10 cellular contexts compared by ENCODE assay signal in the genomic region with DNA sequence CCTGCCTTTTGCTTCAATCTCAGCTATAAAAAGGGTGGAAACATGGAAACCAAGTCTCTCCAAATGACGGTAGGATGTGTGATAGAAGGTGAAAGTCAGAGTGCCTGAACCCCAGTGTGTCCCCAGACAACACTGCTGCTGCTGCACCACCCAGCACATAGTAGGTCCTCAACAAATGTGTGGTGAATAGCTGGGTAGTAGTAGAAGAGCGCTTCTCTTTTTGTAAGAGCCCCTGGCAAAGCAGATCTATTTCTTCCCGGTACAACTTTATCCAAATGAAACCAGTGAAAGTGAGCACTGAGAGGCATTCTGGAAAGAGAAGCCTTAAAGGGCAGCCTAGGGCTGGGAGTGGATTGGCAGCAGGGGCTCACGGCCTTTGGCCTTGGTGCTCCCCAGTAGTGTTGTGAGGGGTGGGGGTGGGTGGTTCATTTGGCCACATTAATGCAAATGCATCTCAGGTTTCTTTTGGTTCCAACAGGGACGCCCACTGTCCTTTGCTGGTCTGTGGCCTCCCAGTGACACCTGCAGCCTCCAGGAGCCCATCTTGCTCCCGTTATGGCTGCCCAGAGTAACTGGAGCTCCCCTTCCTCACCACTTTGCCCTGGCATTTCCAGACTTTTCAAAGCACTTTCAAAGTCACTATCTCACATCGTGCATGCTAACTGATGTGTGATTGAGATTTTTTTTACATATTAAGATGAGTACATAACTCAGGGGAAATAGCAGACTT.
A peak's percentile ranks its signal among the peaks of the same experiment; 100 is the strongest.
DNase-seq lines count a peak whose midpoint lies in the region; ATAC-seq and TF ChIP-seq lines count a peak whose summit lies in the region.
"Had no signal": no experiment of that assay in that cellular context is flagged by ENCODE, and none has a peak within 500 bp of the region (broad histone marks: within the 10 kb centered on the region; RNA-seq: fewer than 3 reads in every experiment).

No MANE protein-coding gene starts in this region.

- peak in 1 of 2 experiments; percentile 5 for DNase-seq in PC-9
- DNase-seq in upper lobe of left lung = no peak
- DNase-seq in NCI-H774 (lab: John Stamatoyannopoulos, UW) = no peak
- no peak for DNase-seq in NCI-H82 treated with DMSO at 0.1 percent for 48 hours (lab: John Stamatoyannopoulos, UW; ENCODE audit: unreplicated experiment)
- DNase-seq in NCI-H2196 treated with DMSO at 0.1 percent for 48 hours (lab: John Stamatoyannopoulos, UW; ENCODE audit: unreplicated experiment) = no peak
- DNase-seq: activated gamma-delta T cell had no signal

- H3F3A ChIP-seq in PC-9 (ENCODE audit: insufficient read depth, low read depth) = peaks cover 25% of the 10 kb centered on the region

- no TSS peak for BruUV-seq in PC-9 (replicated peaks; lab: Mats Ljungman, UMichigan)

- H3K36me3 ChIP-seq in PC-9 (ENCODE audit: low read depth) (no peaks in the 10 kb centered on the region), muscle layer of duodenum (ENCODE audit: control insufficient read depth in 1 of 2, insufficient read depth in 2 of 2, low read length in 2 of 2) (no peaks in the 10 kb centered on the region), upper lobe of left lung (peaks cover 0 to 16% (median 6%) of the 10 kb centered on the region in 4 donors)
- H3K36me3 ChIP-seq: cardiac muscle cell had no signal

- H3K27ac ChIP-seq in PC-9 (peak overlapping the region; percentile 88), muscle layer of duodenum (ENCODE audit: low read length) (peak overlapping the region; percentile 30), upper lobe of left lung (peak overlapping the region; percentile 71 to 84 (median 84))
- H3K27ac ChIP-seq: cardiac muscle cell had no signal

- H4K20me1 ChIP-seq in PC-9 (ENCODE audit: insufficient read depth) = no peaks in the 10 kb centered on the region

- H3K27me3 ChIP-seq in PC-9 (ENCODE audit: insufficient read depth, low read depth) (no peaks in the 10 kb centered on the region), muscle layer of duodenum (ENCODE audit: low read depth, low read length) (no peaks in the 10 kb centered on the region), upper lobe of left lung (no peaks in the 10 kb centered on the region)
- H3K27me3 ChIP-seq: cardiac muscle cell had no signal

- POLR2A ChIA-PET in PC-9 (lab: Charles Lee; ENCODE audit: unreplicated experiment) = interaction anchor here (0.5 to 0.7 kb wide), 5 partner anchors 181 to 924 kb away, joined by 4 to 27 read pairs (median 6); no protein-coding TSS in a partner anchor

- TF ChIP-seq EP300 in upper lobe of left lung (IDR thresholded peaks at IDR 0.05) = no peak

- WGBS in upper lobe of left lung, 2 donors = 43 to 45% methylated on average over 7 of the region's 7 CpGs

- no peak overlapping the region for H3K4me3 ChIP-seq in PC-9
- peak overlapping the region in 1 of 2 donors; percentile 5 for H3K4me3 ChIP-seq in muscle layer of duodenum (ENCODE audit: low read depth in 1 of 2, low read length in 2 of 2)
- no peak overlapping the region for H3K4me3 ChIP-seq in upper lobe of left lung
- H3K4me3 ChIP-seq: cardiac muscle cell had no signal

- intact Hi-C loops in PC-9 (cut with micrococcal nuclease; ENCODE audit: unreplicated experiment) = loop anchor here (1.0 to 5.0 kb wide), 9 partner anchors 29 to 658 kb away; partner anchors contain the start of gene EPAS1

- ATAC-seq in esophagus mucosa (peak; percentile 14), upper lobe of left lung (ENCODE audit: low FRiP score in 2 of 2) (peak; percentile 4 to 24)
- ATAC-seq: stimulated activated naive CD8-positive, alpha-beta T cell treated with anti-CD3 and anti-CD28 coated beads, Interleukin-15, Interleukin-2, amounts not matched to agents 100 U/mL and 50 U/mL, for 24 hours had no signal

- no peaks in the 10 kb centered on the region for H3K9me3 ChIP-seq in PC-9 (ENCODE audit: insufficient read depth, low read depth)
- no peaks in the 10 kb centered on the region for H3K9me3 ChIP-seq in muscle layer of duodenum (ENCODE audit: control insufficient read depth in 1 of 2, low read length in 2 of 2)
- H3K9me3 ChIP-seq in upper lobe of left lung = no peaks in the 10 kb centered on the region

- H3K79me2 ChIP-seq in PC-9 (ENCODE audit: low read depth) = no peaks in the 10 kb centered on the region

- CTCF ChIA-PET in PC-9 (lab: Charles Lee) = interaction anchor here (0.6 to 1.4 kb wide), 7 partner anchors 74 to 594 kb away, joined by 3 to 12 read pairs (median 5); no protein-coding TSS in a partner anchor

- H3K4me2 ChIP-seq in PC-9 = peak overlapping the region; percentile 62

- no peak for TF ChIP-seq POLR2A in upper lobe of left lung (IDR thresholded peaks at IDR 0.05)

- H3K4me1 ChIP-seq in PC-9 (replicated peaks; ENCODE audit: insufficient read depth) = peaks cover 36% of the 10 kb centered on the region
- H3K4me1 ChIP-seq in muscle layer of duodenum (ENCODE audit: control insufficient read depth in 1 of 2, insufficient read depth in 2 of 2, low read length in 2 of 2) = peaks cover 17% of the 10 kb centered on the region in 2 donors
- H3K4me1 ChIP-seq in upper lobe of left lung = peaks cover 25 to 30% (median 27%) of the 10 kb centered on the region in 4 donors

- H2AFZ ChIP-seq in PC-9 = no peak overlapping the region

- no peak for TF ChIP-seq CTCF in PC-9 (conservative IDR thresholded peaks at IDR 0.05)
- TF ChIP-seq CTCF in upper lobe of left lung (IDR thresholded peaks at IDR 0.05) = no peak

- no peaks in the 10 kb centered on the region for H3K9me2 ChIP-seq in PC-9 (ENCODE audit: insufficient read depth)

Comparison
In these comparisons a context has a peak if more than half of its experiments do, and no peak if none do; other contexts are left out.
1. H3K27ac ChIP-seq: peak in every context shown above with its lines; median percentile 88 in PC-9; 84 in upper lobe of left lung; 30 in muscle layer of duodenum.